Comparison of ENCODE assay signal across 1 cellular context in genomic region chr1:56531624-56532358, GRCh38.
TF ChIP-seq lines count a peak whose summit lies in the region.

No MANE protein-coding gene starts in this region.

TF ChIP-seq in H1, 55 proteins besides CTCF, POLR2A, EP300 and RAD21 (continued from another document):
- TF ChIP-seq FOSL1 (IDR thresholded peaks at IDR 0.05; ENCODE audit: insufficient read depth, low read depth, low read length), result no peak
- no peak for TF ChIP-seq BRCA1 (IDR thresholded peaks at IDR 0.05; ENCODE audit: low read depth, low read length)
- TF ChIP-seq JUN (IDR thresholded peaks at IDR 0.05; ENCODE audit: low read depth, low read length), result no peak
